In genomic region chr9:129340427-129341196, GRCh38 we compare ENCODE assay signal across 23 cellular contexts.
DNase-seq lines count a peak whose midpoint lies in the region; ATAC-seq, FAIRE-seq and TF ChIP-seq lines count a peak whose summit lies in the region.
"Had no signal": no experiment of that assay in that cellular context is flagged by ENCODE, and none has a peak within 500 bp of the region (broad histone marks: within the 10 kb centered on the region; RNA-seq: fewer than 3 reads in every experiment).

No MANE protein-coding gene starts in this region.

- H4K5ac ChIP-seq in H1 (ENCODE audit: insufficient read length, low read depth, low read length): no peak overlapping the region

- in situ Hi-C loops in mammary epithelial cell (cut with MboI; ENCODE audit: low sequenced_read_pairs in 2 of 2): loop anchor here in 1 of 2 donors (25.0 kb wide), 1 partner anchor 272 kb away; the partner anchor contains the start of gene C9orf50

- H2BK5ac ChIP-seq in H1 (ENCODE audit: low read depth, low read length): peak overlapping the region; percentile 95

- peaks cover 23% of the 10 kb centered on the region for H3K79me2 ChIP-seq in mammary epithelial cell (ENCODE audit: insufficient read depth, low read length)
- H3K79me2 ChIP-seq in H1 (ENCODE audit: control insufficient read depth in 1 of 2, insufficient read depth in 2 of 2, low read length in 2 of 2): no peaks in the 10 kb centered on the region

- H2AK5ac ChIP-seq in H1 (ENCODE audit: low read depth, low read length): peak overlapping the region; percentile 99

- dilution Hi-C loops in mammary epithelial cell (cut with HindIII; ENCODE audit: low sequenced_read_pairs): loop anchor here (25.0 kb wide), 1 partner anchor 272 kb away; the partner anchor contains the start of gene C9orf50

- no peaks in the 10 kb centered on the region for H3K27me3 ChIP-seq in breast epithelium
- H3K27me3 ChIP-seq in mammary epithelial cell (ENCODE audit: insufficient read depth, low read length): no peaks in the 10 kb centered on the region
- H3K27me3 ChIP-seq in H1 (replicated peaks in 1 of 4; ENCODE audit: control insufficient read depth in 3 of 4, extremely low read depth in 1 of 4, insufficient read depth in 3 of 4, low read length in 3 of 4): 0 out of 7 replicates have a peak, but pooled peaks cover 0 to 2% (median 0%) of the 10 kb centered on the region in 4 experiments
- H3K27me3 ChIP-seq in tibial artery: no peaks in the 10 kb centered on the region
- H3K27me3 ChIP-seq: brain microvascular endothelial cell had no signal

- no peaks in the 10 kb centered on the region for H3K36me3 ChIP-seq in breast epithelium
- H3K36me3 ChIP-seq in mammary epithelial cell (ENCODE audit: insufficient read depth, low read length): no peaks in the 10 kb centered on the region
- H3K36me3 ChIP-seq in H1 (ENCODE audit: control insufficient read depth in 2 of 4, insufficient read depth in 4 of 4, low read length in 3 of 4): no peaks in the 10 kb centered on the region; a peak in 1 of 8 replicates
- H3K36me3 ChIP-seq in tibial artery: no peaks in the 10 kb centered on the region
- H3K36me3 ChIP-seq: brain microvascular endothelial cell had no signal

- H3K23ac ChIP-seq in H1 (ENCODE audit: insufficient read length): no peak overlapping the region

- H3K14ac ChIP-seq in H1 (ENCODE audit: insufficient read length): no peak overlapping the region

- H4K20me1 ChIP-seq in mammary epithelial cell (ENCODE audit: insufficient read depth, low read length): no peaks in the 10 kb centered on the region
- H4K20me1 ChIP-seq in H1 (replicated peaks in 1 of 2; ENCODE audit: control insufficient read depth in 1 of 2, insufficient read depth in 2 of 2, low read length in 2 of 2): peaks cover 0 to 16% of the 10 kb centered on the region in 2 experiments

- POLR2A ChIA-PET in H1 (lab: Charles Lee; ENCODE audit: partially characterized antibody): interaction anchor here (0.9 to 1.7 kb wide), 3 partner anchors 12 to 163 kb away, joined by 3 read pairs; partner anchors contain the start of gene IER5L

- peak overlapping the region; percentile 90 for H3K18ac ChIP-seq in H1 (ENCODE audit: extremely low read depth, low read length)

- H3K4me2 ChIP-seq in mammary epithelial cell (ENCODE audit: insufficient read depth, low read depth, low read length) (no peak overlapping the region), H1 (ENCODE audit: insufficient read depth in 1 of 2, low read depth in 2 of 2, low read length in 2 of 2) (no peak overlapping the region; a peak in 1 of 4 replicates)
- H3K4me2 ChIP-seq: smooth muscle cell had no signal

- peak overlapping the region; percentile 96 for H2BK20ac ChIP-seq in H1 (ENCODE audit: low read length)

- H3K9me3 Mint-ChIP-seq in stimulated activated effector memory CD8-positive, alpha-beta T cell treated with anti-CD3 and anti-CD28 coated beads, Interleukin-12 subunit alpha, Interleukin-12 subunit beta, amount 100 ng/mL, for 72 hours: no peaks in the 10 kb centered on the region
- H3K9me3 Mint-ChIP-seq: activated CD8-positive, alpha-beta T cell treated with anti-CD3 and anti-CD28 coated beads for 36 hours; activated T-cell treated with anti-CD3 and anti-CD28 coated beads, Interleukin-2, amount 50 U/mL, for 72 hours; naive thymus-derived CD8-positive, alpha-beta T cell had no signal

- H3K4me1 Mint-ChIP-seq in stimulated activated effector memory CD8-positive, alpha-beta T cell treated with anti-CD3 and anti-CD28 coated beads, Interleukin-12 subunit alpha, Interleukin-12 subunit beta, amount 100 ng/mL, for 72 hours: no peaks in the 10 kb centered on the region

- TF ChIP-seq RAD21 in H1 (IDR thresholded peaks at IDR 0.05 in 1 of 2, conservative IDR thresholded peaks at IDR 0.05 in 1 of 2; ENCODE audit: low read depth in 2 of 2, low read length in 2 of 2): no peak

- H3K4me1 ChIP-seq in breast epithelium (peaks cover 9 to 12% of the 10 kb centered on the region in 2 donors), mammary epithelial cell (ENCODE audit: insufficient read depth, low read length) (peaks cover 21% of the 10 kb centered on the region), H1 (replicated peaks in 1 of 4; ENCODE audit: control insufficient read depth in 3 of 4, insufficient read depth in 4 of 4, low read length in 3 of 4) (peaks cover 8 to 26% (median 21%) of the 10 kb centered on the region in 4 experiments), tibial artery (peaks cover 0 to 37% (median 35%) of the 10 kb centered on the region in 4 donors)

- peak overlapping the region; percentile 59 for H2BK120ac ChIP-seq in H1 (replicated peaks; ENCODE audit: low read depth, low read length)

- peaks cover 5% of the 10 kb centered on the region; the same call in 1 of the 2 replicates for H3K79me1 ChIP-seq in H1 (ENCODE audit: low read depth, low read length)

- peak; percentile 22 for ATAC-seq in stimulated activated effector memory CD8-positive, alpha-beta T cell treated with anti-CD3 and anti-CD28 coated beads, Interleukin-12 subunit alpha, Interleukin-12 subunit beta, amount 100 ng/mL, for 72 hours
- ATAC-seq: activated CD8-positive, alpha-beta T cell treated with anti-CD3 and anti-CD28 coated beads for 36 hours; activated T-cell treated with anti-CD3 and anti-CD28 coated beads, Interleukin-2, amount 50 U/mL, for 72 hours; naive thymus-derived CD8-positive, alpha-beta T cell had no signal

- BruUV-seq in mammary epithelial cell (replicated peaks; lab: Mats Ljungman, UMichigan): no TSS peak

- H3K4me3 ChIP-seq in breast epithelium (no peak overlapping the region), mammary epithelial cell (replicated peaks in 1 of 3; ENCODE audit: insufficient read depth in 1 of 3, low read depth in 2 of 3, low read length in 3 of 3) (no peak overlapping the region), H1 (ENCODE audit: extremely low read depth in 1 of 4, insufficient read depth in 2 of 4, low read depth in 3 of 4, low read length in 4 of 4) (no peak overlapping the region), tibial artery (no peak overlapping the region)
- H3K4me3 ChIP-seq: smooth muscle cell had no signal

- H3K9me3 ChIP-seq in breast epithelium (no peaks in the 10 kb centered on the region), mammary epithelial cell (replicated peaks; ENCODE audit: insufficient read depth, low read length) (no peaks in the 10 kb centered on the region), H1 (ENCODE audit: insufficient read depth in 2 of 2, low read depth in 1 of 2, low read length in 1 of 2) (no peaks in the 10 kb centered on the region), tibial artery (no peaks in the 10 kb centered on the region)

- peak overlapping the region; percentile 13 for H3K4ac ChIP-seq in H1 (replicated peaks; ENCODE audit: insufficient read length, low read depth, low read length)

- no peak for TF ChIP-seq EP300 in H1 (IDR thresholded peaks at IDR 0.05; ENCODE audit: borderline replicate concordance in 1 of 2, low read depth in 2 of 2, low read length in 2 of 2)

- H2AFZ ChIP-seq in mammary epithelial cell (ENCODE audit: low read depth, low read length): no peak overlapping the region
- no peak overlapping the region for H2AFZ ChIP-seq in H1 (ENCODE audit: low read length)

- peak overlapping the region; percentile 98 for H3K56ac ChIP-seq in H1 (replicated peaks; ENCODE audit: insufficient read length, low read depth, low read length)

- no peak overlapping the region for H3K27ac Mint-ChIP-seq in stimulated activated effector memory CD8-positive, alpha-beta T cell treated with anti-CD3 and anti-CD28 coated beads, Interleukin-12 subunit alpha, Interleukin-12 subunit beta, amount 100 ng/mL, for 72 hours
- H3K27ac Mint-ChIP-seq: activated CD8-positive, alpha-beta T cell treated with anti-CD3 and anti-CD28 coated beads for 36 hours; activated naive CD8-positive, alpha-beta T cell; activated T-cell treated with anti-CD3 and anti-CD28 coated beads, Interleukin-2, amount 50 U/mL, for 72 hours; CD4-positive, CD25-positive, alpha-beta regulatory T cell; naive thymus-derived CD8-positive, alpha-beta T cell had no signal

- H3K36me3 Mint-ChIP-seq in stimulated activated effector memory CD8-positive, alpha-beta T cell treated with anti-CD3 and anti-CD28 coated beads, Interleukin-12 subunit alpha, Interleukin-12 subunit beta, amount 100 ng/mL, for 72 hours: no peaks in the 10 kb centered on the region
- H3K36me3 Mint-ChIP-seq: activated naive CD8-positive, alpha-beta T cell; CD4-positive, CD25-positive, alpha-beta regulatory T cell; naive thymus-derived CD8-positive, alpha-beta T cell had no signal

- CTCF ChIA-PET in mammary epithelial cell (lab: Charles Lee; ENCODE audit: low non-redundant PET) (no interaction called here), H1 (lab: Charles Lee; ENCODE audit: partially characterized antibody) (no interaction called here)

- H3K23me2 ChIP-seq in H1 (ENCODE audit: low read depth, low read length): peaks cover 15% of the 10 kb centered on the region

- peak overlapping the region; percentile 66 for H4K91ac ChIP-seq in H1 (replicated peaks; ENCODE audit: insufficient read length, low read length)

- no peak for TF ChIP-seq CTCF in breast epithelium (IDR thresholded peaks at IDR 0.05)
- no peak for TF ChIP-seq CTCF in mammary epithelial cell (conservative IDR thresholded peaks at IDR 0.05 in 1 of 2, IDR thresholded peaks at IDR 0.05 in 1 of 2; ENCODE audit: extremely low read depth in 1 of 2, insufficient read depth in 1 of 2, low read depth in 1 of 2, low read length in 2 of 2)
- no peak for TF ChIP-seq CTCF in H1 (IDR thresholded peaks at IDR 0.05; ENCODE audit: control extremely low read depth in 1 of 3, insufficient read depth in 1 of 3, low read depth in 1 of 3, low read length in 3 of 3)
- TF ChIP-seq CTCF in tibial artery (IDR thresholded peaks at IDR 0.05): no peak

- H3K27ac ChIP-seq in breast epithelium: peak overlapping the region; percentile 64 to 87
- no peak overlapping the region for H3K27ac ChIP-seq in mammary epithelial cell (ENCODE audit: insufficient read depth, low read depth, low read length)
- no peak overlapping the region for H3K27ac ChIP-seq in H1 (ENCODE audit: low read depth, low read length)
- H3K27ac ChIP-seq in tibial artery: no peak overlapping the region
- H3K27ac ChIP-seq: brain microvascular endothelial cell had no signal

- no peak overlapping the region for H3K4me3 Mint-ChIP-seq in stimulated activated effector memory CD8-positive, alpha-beta T cell treated with anti-CD3 and anti-CD28 coated beads, Interleukin-12 subunit alpha, Interleukin-12 subunit beta, amount 100 ng/mL, for 72 hours
- H3K4me3 Mint-ChIP-seq: activated CD8-positive, alpha-beta T cell treated with anti-CD3 and anti-CD28 coated beads for 36 hours; activated naive CD8-positive, alpha-beta T cell; activated T-cell treated with anti-CD3 and anti-CD28 coated beads, Interleukin-2, amount 50 U/mL, for 72 hours; CD4-positive, CD25-positive, alpha-beta regulatory T cell; naive thymus-derived CD8-positive, alpha-beta T cell had no signal

- DNase-seq in breast epithelium (ENCODE audit: low spot score in 2 of 2) (no peak), mammary epithelial cell (no peak), RPMI7951 (ENCODE audit: low read depth) (peak; percentile 30), H1 (ENCODE audit: low read depth in 1 of 2, low spot score in 2 of 2) (no peak), tibial artery (no peak), CD1c-positive myeloid dendritic cell (ENCODE audit: extremely low spot score) (no peak), GM19240 (ENCODE audit: insufficient read length, low spot score) (no peak)
- no peak for DNase-seq in stimulated activated effector memory CD8-positive, alpha-beta T cell treated with anti-CD3 and anti-CD28 coated beads, Interleukin-12 subunit alpha, Interleukin-12 subunit beta, amount 100 ng/mL, for 72 hours (ENCODE audit: low spot score in 2 of 2)
- DNase-seq: activated CD8-positive, alpha-beta T cell treated with anti-CD3 and anti-CD28 coated beads for 36 hours; activated T-cell treated with anti-CD3 and anti-CD28 coated beads, Interleukin-2, amount 50 U/mL, for 72 hours; brain microvascular endothelial cell; CD4-positive, CD25-positive, alpha-beta regulatory T cell; DMS79 treated with DMSO at 0.1 percent for 48 hours; foreskin melanocyte; naive thymus-derived CD8-positive, alpha-beta T cell; NCI-H1092; NCI-H2029 treated with DMSO at 0.1 percent for 48 hours; NCI-H510A; SHP77; stimulated activated CD4-positive, alpha-beta T cell treated with anti-CD3 and anti-CD28 coated beads, Interleukin-4, amount 100 ng/mL, for 24 hours; T-helper 2 cell had no signal

- H3K9ac ChIP-seq in mammary epithelial cell (ENCODE audit: insufficient read depth, low read length) (no peak overlapping the region), H1 (replicated peaks in 1 of 4; ENCODE audit: extremely low read depth in 1 of 4, low read depth in 3 of 4, low read length in 3 of 4) (no peak overlapping the region; a peak in 1 of 7 replicates)

- intact Hi-C loops in breast epithelium (cut with DNase I; ENCODE audit: low total_unique reads): no loop called here
- intact Hi-C loops in mammary epithelial cell (cut with micrococcal nuclease): no loop called here
- intact Hi-C loops in tibial artery (cut with DNase I; ENCODE audit: low total_unique reads): no loop called here

- peak overlapping the region; percentile 77; the same call in 1 of the 2 replicates for H4K8ac ChIP-seq in H1 (ENCODE audit: extremely low read depth, insufficient read depth, low read length)

- peak; percentile 82 for FAIRE-seq in H1 (lab: Jason Lieb, UNC)

- peak overlapping the region; percentile 98 for H2BK15ac ChIP-seq in H1 (ENCODE audit: low read length)

- H2BK12ac ChIP-seq in H1 (ENCODE audit: low read depth, low read length): peak overlapping the region; percentile 97

- no peak for TF ChIP-seq POLR2A in breast epithelium (IDR thresholded peaks at IDR 0.05)
- no peak for TF ChIP-seq POLR2A in H1 (IDR thresholded peaks at IDR 0.05; ENCODE audit: control extremely low read depth in 1 of 2, low read depth in 2 of 2, low read length in 2 of 2)

- WGBS in mammary epithelial cell (ENCODE audit: low coverage, missing lambda C conversion rate): over 99% methylated on average over 14 of the region's 16 CpGs
- WGBS in H1 (ENCODE audit: extremely low coverage in 1 of 2, insufficient coverage in 1 of 2, insufficient read length in 1 of 2, insufficient replicate concordance in 2 of 2, low coverage in 1 of 2, low lambda C conversion rate in 2 of 2, missing lambda C conversion rate in 1 of 2), 2 experiments: 93 to 100% methylated on average over 3 to 16 of the region's 16 CpGs

Comparison
In these comparisons a context has a peak if more than half of its experiments do, and no peak if none do; other contexts are left out.
1. H3K27ac ChIP-seq: peak in breast epithelium (2 of 2); none in mammary epithelial cell (single experiment), H1 (single experiment) and tibial artery (0 of 2).